In genomic region chr1:214551436-214552173, GRCh38 we compare ENCODE assay signal across 3 cellular contexts.
TF ChIP-seq lines count a peak whose summit lies in the region.

PTPN14 (minus strand) TSS chr1:214551602; CDS start chr1:214464803, 86,799 bp downstream.

TF ChIP-seq in A549, 52 proteins besides CTCF, POLR2A, EP300 and RAD21 (continued from another document):
- TF ChIP-seq HOXB5 (CRISPR knock-in tag; IDR thresholded peaks at IDR 0.05) (0 out of 2 replicates have a peak, but pooled peaks have one; percentile 49), EHMT2 (IDR thresholded peaks at IDR 0.05; ENCODE audit: low read depth) (no peak), MAX (IDR thresholded peaks at IDR 0.05) (peak; percentile 14; the same call in 1 of the 2 replicates), BCL3 (IDR thresholded peaks at IDR 0.05) (peak; percentile 65; the same call in 2 of the 3 replicates), JUN (IDR thresholded peaks at IDR 0.05) (peak in 1 of 2 experiments; percentile 52; a peak in 2 of 5 replicates), ATOH8 (CRISPR knock-in tag; IDR thresholded peaks at IDR 0.05; ENCODE audit: low read depth) (no peak), ZNF302 (CRISPR knock-in tag; IDR thresholded peaks at IDR 0.05) (no peak), E2F6 (IDR thresholded peaks at IDR 0.05; ENCODE audit: borderline replicate concordance, low read depth) (0 out of 2 replicates have a peak, but pooled peaks have one; percentile 26), FOSB (CRISPR knock-in tag; IDR thresholded peaks at IDR 0.05) (no peak), TP53 (CRISPR knock-in tag; IDR thresholded peaks at IDR 0.05) (no peak)

TF ChIP-seq in Ishikawa, 13 proteins besides CTCF, POLR2A, EP300 and RAD21 (continued from another document):
- 0 out of 2 replicates have a peak, but pooled peaks have one; percentile 3 for TF ChIP-seq REST (IDR thresholded peaks at IDR 0.05; ENCODE audit: low read depth)
- peak; percentile 47; the same call in 1 of the 2 replicates for TF ChIP-seq CREB1 (IDR thresholded peaks at IDR 0.05; ENCODE audit: low read depth)
- TF ChIP-seq MAX (IDR thresholded peaks at IDR 0.05), result no peak; the same call in 1 of the 2 replicates
- TF ChIP-seq TEAD4 (IDR thresholded peaks at IDR 0.05), result peak; percentile 99
- TF ChIP-seq ZBTB7A (IDR thresholded peaks at IDR 0.05; ENCODE audit: low read depth), result peak; percentile 19; the same call in 1 of the 2 replicates
- TF ChIP-seq TAF1 (IDR thresholded peaks at IDR 0.05; ENCODE audit: low read depth), result peak; percentile 35
- no peak; the same call in 1 of the 2 replicates for TF ChIP-seq USF1 (IDR thresholded peaks at IDR 0.05)

TF ChIP-seq in WTC11, 78 proteins besides CTCF, POLR2A, EP300 and RAD21 (continued from another document):
- TF ChIP-seq ARID4B (CRISPR knock-in tag; IDR thresholded peaks at IDR 0.05; ENCODE audit: borderline replicate concordance), result no peak
- TF ChIP-seq NFATC4 (CRISPR knock-in tag; IDR thresholded peaks at IDR 0.05), result no peak
- peak; percentile 99; the same call in 1 of the 2 replicates for TF ChIP-seq TEAD1 (CRISPR knock-in tag; IDR thresholded peaks at IDR 0.05)
- peak; percentile 52; the same call in 1 of the 2 replicates for TF ChIP-seq HMGXB4 (CRISPR knock-in tag; IDR thresholded peaks at IDR 0.05)
- TF ChIP-seq CREM (CRISPR knock-in tag; IDR thresholded peaks at IDR 0.05), result peak; percentile 66; the same call in 1 of the 2 replicates
- TF ChIP-seq GTF2I (CRISPR knock-in tag; conservative IDR thresholded peaks at IDR 0.05), result no peak
- TF ChIP-seq SP1 (CRISPR knock-in tag; conservative IDR thresholded peaks at IDR 0.05), result peak; percentile 17; the same call in 1 of the 2 replicates
- TF ChIP-seq KAT7 (CRISPR knock-in tag; IDR thresholded peaks at IDR 0.05; ENCODE audit: borderline replicate concordance), result 0 out of 2 replicates have a peak, but pooled peaks have one; percentile 18
- TF ChIP-seq GABPB1 (CRISPR knock-in tag; IDR thresholded peaks at IDR 0.05), result 0 out of 2 replicates have a peak, but pooled peaks have one; percentile 7
- peak; percentile 69; the same call in 1 of the 2 replicates for TF ChIP-seq ZNF423 (CRISPR knock-in tag; IDR thresholded peaks at IDR 0.05)
- TF ChIP-seq ATF1 (CRISPR knock-in tag; IDR thresholded peaks at IDR 0.05), result 0 out of 2 replicates have a peak, but pooled peaks have one; percentile 44
